Comparison of ENCODE assay signal across 19 cellular contexts in the genomic region with DNA sequence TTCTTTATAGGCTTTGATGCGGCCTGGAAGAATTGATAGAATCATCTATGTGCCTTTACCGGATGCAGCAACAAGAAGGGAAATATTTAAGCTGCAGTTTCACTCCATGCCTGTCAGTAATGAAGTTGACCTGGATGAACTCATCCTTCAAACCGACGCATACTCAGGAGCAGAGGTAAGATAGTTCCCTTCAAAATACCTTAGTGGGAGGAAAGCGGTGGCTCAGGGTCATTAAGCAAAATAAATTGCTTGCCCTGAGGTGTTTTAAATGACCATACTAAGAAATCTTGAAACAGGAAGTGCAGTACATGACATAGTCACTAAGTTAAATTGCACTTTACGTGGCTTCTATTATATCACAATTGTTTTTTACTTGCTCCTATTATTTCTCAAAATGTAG.
DNase-seq lines count a peak whose midpoint lies in the region; ATAC-seq, FAIRE-seq and TF ChIP-seq lines count a peak whose summit lies in the region.
"Had no signal": no experiment of that assay in that cellular context is flagged by ENCODE, and none has a peak within 500 bp of the region (broad histone marks: within the 10 kb centered on the region; RNA-seq: fewer than 3 reads in every experiment).

No MANE protein-coding gene starts in this region.

- no peak for FAIRE-seq in GM12878 (lab: Jason Lieb, UNC)

- H2BK5ac ChIP-seq in IMR-90 (ENCODE audit: low read depth, low read length, poor library complexity, severe bottlenecking) = no peak overlapping the region

- no peak overlapping the region for H3K4me3 ChIP-seq in IMR-90 (ENCODE audit: insufficient read depth, low read depth, low read length)
- no peak overlapping the region for H3K4me3 ChIP-seq in GM12878

- TF ChIP-seq POLR2A in IMR-90 (IDR thresholded peaks at IDR 0.05; ENCODE audit: low read depth, low read length) (no peak), GM12878 (IDR thresholded peaks at IDR 0.05; ENCODE audit: low read depth, low read length) (no peak)

- no peak overlapping the region for H3K14ac ChIP-seq in IMR-90 (replicated peaks; ENCODE audit: low read depth, low read length)

- H4K20me1 ChIP-seq in IMR-90 (ENCODE audit: insufficient read depth, low read length) (no peaks in the 10 kb centered on the region), GM12878 (ENCODE audit: control insufficient read depth, insufficient read depth) (no peaks in the 10 kb centered on the region)

- H3K4ac ChIP-seq in IMR-90 (ENCODE audit: low read depth, low read length) = peak overlapping the region; percentile 25; the same call in 1 of the 2 replicates

- no peaks in the 10 kb centered on the region for H3K9me3 ChIP-seq in IMR-90 (ENCODE audit: control insufficient read depth, insufficient read depth, low read length)
- no peaks in the 10 kb centered on the region for H3K9me3 ChIP-seq in GM12878 (replicated peaks; ENCODE audit: control insufficient read depth, insufficient read depth, low read length)
- H3K9me3 ChIP-seq: BE2C had no signal

- SMC1A ChIA-PET in GM12878 (lab: Charles Lee; ENCODE audit: uncharacterized antibody, unreplicated experiment) = no interaction called here

- no peaks in the 10 kb centered on the region for H3K36me3 ChIP-seq in IMR-90 (ENCODE audit: control insufficient read depth, insufficient read depth, low read length)
- no peaks in the 10 kb centered on the region for H3K36me3 ChIP-seq in GM12878 (ENCODE audit: control insufficient read depth in 2 of 2, insufficient read depth in 2 of 2, low read length in 1 of 2)
- H3K36me3 ChIP-seq: BE2C had no signal

- no peak overlapping the region for H2BK120ac ChIP-seq in IMR-90 (ENCODE audit: low read depth, low read length)

- BruUV-seq in IMR-90 (replicated peaks; lab: Mats Ljungman, UMichigan) = no TSS peak
- no TSS peak for BruUV-seq in GM12878 (replicated peaks; lab: Mats Ljungman, UMichigan)

- H4K5ac ChIP-seq in IMR-90 (ENCODE audit: low read depth, low read length) = no peak overlapping the region

- H3K4me1 Mint-ChIP-seq in nephron progenitor cell = peaks cover 55% of the 10 kb centered on the region
- H3K4me1 Mint-ChIP-seq in activated naive CD4-positive, alpha-beta T cell treated with anti-CD3 and anti-CD28 coated beads, Interleukin-2, amount 10 ng/mL, durations not matched to agents 7 days and 5 days = no peaks in the 10 kb centered on the region
- H3K4me1 Mint-ChIP-seq: H9 had no signal

- TF ChIP-seq CTCF in IMR-90 (conservative IDR thresholded peaks at IDR 0.05; ENCODE audit: low read depth, low read length) (no peak), GM12878 (IDR thresholded peaks at IDR 0.05 in 2 of 3, conservative IDR thresholded peaks at IDR 0.05 in 1 of 3; ENCODE audit: control insufficient read depth in 2 of 3, extremely low read depth in 1 of 3, insufficient read depth in 1 of 3, low read depth in 3 of 3, low read length in 3 of 3) (no peak), nephron progenitor cell (IDR thresholded peaks at IDR 0.05) (no peak)

- WGBS in IMR-90 (ENCODE audit: extremely low coverage in 2 of 2, insufficient read length in 1 of 2), 2 experiments = no CpG with 5 or more reads among the region's 6 CpGs
- over 99% methylated on average over 6 of the region's 6 CpGs for WGBS in GM12878 (ENCODE audit: insufficient coverage, insufficient replicate concordance, low lambda C conversion rate, missing lambda C conversion rate)

- H3K79me1 ChIP-seq in IMR-90 (ENCODE audit: low read depth in 1 of 2, low read length in 2 of 2) = no peaks in the 10 kb centered on the region

- H2BK20ac ChIP-seq in IMR-90 (ENCODE audit: low read depth, low read length) = no peak overlapping the region

- no peak overlapping the region for H2BK15ac ChIP-seq in IMR-90 (ENCODE audit: low read depth, low read length)

- CTCF ChIA-PET in IMR-90 (lab: Yijun Ruan, JAX) = no interaction called here
- CTCF ChIA-PET in GM12878 (lab: Yijun Ruan, JAX) = no interaction called here
- CTCF ChIA-PET in activated naive CD4-positive, alpha-beta T cell treated with anti-CD3 and anti-CD28 coated beads, Interleukin-2, amount 10 ng/mL, durations not matched to agents 7 days and 5 days (lab: Charles Lee) = no interaction called here

- no peak overlapping the region for H3K56ac ChIP-seq in IMR-90 (ENCODE audit: extremely low read depth, insufficient read depth, low read length)

- DNase-seq in Caki2 (ENCODE audit: low read depth) (peak; percentile 3), IMR-90 (no peak), GM12878 (ENCODE audit: low read depth, low spot score) (no peak), nephron progenitor cell (no peak), NCI-H345 (lab: John Stamatoyannopoulos, UW) (no peak), A172 (ENCODE audit: low spot score) (no peak)
- DNase-seq in activated naive CD4-positive, alpha-beta T cell treated with anti-CD3 and anti-CD28 coated beads, Interleukin-2, amount 10 ng/mL, durations not matched to agents 7 days and 5 days = no peak
- DNase-seq: BE2C, DMS79, H9, HFFc6, NCI-H1048, NCI-H1436 treated with DMSO at 0.1 percent for 48 hours, NCI-H1930, NCI-H510A, NCI-H748 treated with DMSO at 0.1 percent for 48 hours, SIG-M5 had no signal

- intact Hi-C loops in IMR-90 (cut with micrococcal nuclease) (no loop called here), GM12878 (cut with micrococcal nuclease; ENCODE audit: unreplicated experiment) (no loop called here)

- RAD21 ChIA-PET in GM12878 (lab: Charles Lee; ENCODE audit: unreplicated experiment) = no interaction called here

- no peak overlapping the region for H2AK9ac ChIP-seq in IMR-90 (replicated peaks; ENCODE audit: low read depth, low read length, poor library complexity)

- no peak overlapping the region for H4K8ac ChIP-seq in IMR-90 (ENCODE audit: low read depth in 2 of 2, low read length in 2 of 2)

- H3K9me1 ChIP-seq in IMR-90 (ENCODE audit: insufficient read depth, low read length) = 0 out of 2 replicates have a peak, but pooled peaks cover 3% of the 10 kb centered on the region

- no peak overlapping the region for H3K4me2 ChIP-seq in IMR-90 (ENCODE audit: low read depth, low read length)
- no peak overlapping the region for H3K4me2 ChIP-seq in GM12878 (ENCODE audit: control insufficient read depth, insufficient read depth)

- POLR2A ChIA-PET in IMR-90 (lab: Charles Lee; ENCODE audit: unreplicated experiment) (no interaction called here), GM12878 (lab: Charles Lee) (no interaction called here)

- no peak overlapping the region for H3K9ac ChIP-seq in IMR-90 (ENCODE audit: low read depth, low read length)
- no peak overlapping the region for H3K9ac ChIP-seq in GM12878 (ENCODE audit: control insufficient read depth, insufficient read depth, low read length)

- H3K18ac ChIP-seq in IMR-90 (ENCODE audit: low read depth, low read length) = no peak overlapping the region

- ATAC-seq in IMR-90 (ENCODE audit: low read depth) (no peak), GM12878 (no peak)
- ATAC-seq: Panc1, SK-N-SH treated with all-trans-retinoic acid at 6 μM for 48 hours had no signal

- H3K36me3 Mint-ChIP-seq in nephron progenitor cell (ENCODE audit: low read depth) = peaks cover 16% of the 10 kb centered on the region
- H3K36me3 Mint-ChIP-seq in activated naive CD4-positive, alpha-beta T cell treated with anti-CD3 and anti-CD28 coated beads, Interleukin-2, amount 10 ng/mL, durations not matched to agents 7 days and 5 days = peaks cover 10% of the 10 kb centered on the region

- TF ChIP-seq RAD21 in IMR-90 (IDR thresholded peaks at IDR 0.05; ENCODE audit: low read length) (no peak), GM12878 (IDR thresholded peaks at IDR 0.05; ENCODE audit: insufficient read depth, low read depth, low read length) (no peak)

- no peak overlapping the region for H2AFZ ChIP-seq in IMR-90 (replicated peaks; ENCODE audit: low read length, poor library complexity)
- no peak overlapping the region for H2AFZ ChIP-seq in GM12878 (ENCODE audit: control insufficient read depth, low read depth, low read length)

- dilution Hi-C loops in IMR-90 (cut with HindIII; ENCODE audit: low sequenced_read_pairs, unreplicated experiment) = no loop called here

- H3K23ac ChIP-seq in IMR-90 (ENCODE audit: low read depth, low read length) = no peak overlapping the region

- in situ Hi-C loops in Caki2 (cut with HindIII; ENCODE audit: low pct_unique_long_range_greater_than_20kb, low sequenced_read_pairs) = no loop called here
- in situ Hi-C loops in IMR-90 (cut with MboI; ENCODE audit: low sequenced_read_pairs) = no loop called here
- in situ Hi-C loops in GM12878 (cut with MboI) = no loop called here

- H3K4me1 ChIP-seq in IMR-90 (ENCODE audit: control insufficient read depth, insufficient read depth, low read length) (peaks cover 2% of the 10 kb centered on the region), GM12878 (ENCODE audit: control insufficient read depth, insufficient read depth, low read length) (peaks cover 4% of the 10 kb centered on the region)
- H3K4me1 ChIP-seq: BE2C had no signal

- no peak overlapping the region for H3K4me3 Mint-ChIP-seq in nephron progenitor cell
- no peak overlapping the region for H3K4me3 Mint-ChIP-seq in activated naive CD4-positive, alpha-beta T cell treated with anti-CD3 and anti-CD28 coated beads, Interleukin-2, amount 10 ng/mL, durations not matched to agents 7 days and 5 days
- H3K4me3 Mint-ChIP-seq: H9, HFFc6 had no signal

- H3K79me2 ChIP-seq in GM12878 (ENCODE audit: control insufficient read depth, insufficient read depth, low read length) = no peaks in the 10 kb centered on the region

- H3K27ac Mint-ChIP-seq in nephron progenitor cell = peak overlapping the region; percentile 89
- no peak overlapping the region for H3K27ac Mint-ChIP-seq in activated naive CD4-positive, alpha-beta T cell treated with anti-CD3 and anti-CD28 coated beads, Interleukin-2, amount 10 ng/mL, durations not matched to agents 7 days and 5 days
- H3K27ac Mint-ChIP-seq: H9, HFFc6 had no signal

- peaks cover 6% of the 10 kb centered on the region for H3K9me3 Mint-ChIP-seq in nephron progenitor cell
- no peaks in the 10 kb centered on the region for H3K9me3 Mint-ChIP-seq in activated naive CD4-positive, alpha-beta T cell treated with anti-CD3 and anti-CD28 coated beads, Interleukin-2, amount 10 ng/mL, durations not matched to agents 7 days and 5 days
- H3K9me3 Mint-ChIP-seq: H9, HFFc6 had no signal

- no peak overlapping the region for H2AK5ac ChIP-seq in IMR-90 (ENCODE audit: low read depth, low read length)

- peaks cover 3% of the 10 kb centered on the region for H3K27me3 Mint-ChIP-seq in nephron progenitor cell (ENCODE audit: low read depth, poor library complexity)
- H3K27me3 Mint-ChIP-seq in activated naive CD4-positive, alpha-beta T cell treated with anti-CD3 and anti-CD28 coated beads, Interleukin-2, amount 10 ng/mL, durations not matched to agents 7 days and 5 days = no peaks in the 10 kb centered on the region

- H4K91ac ChIP-seq in IMR-90 (ENCODE audit: insufficient read depth, low read depth, low read length) = no peak overlapping the region

- no peak for TF ChIP-seq EP300 in GM12878 (IDR thresholded peaks at IDR 0.05; ENCODE audit: borderline replicate concordance in 1 of 2, control insufficient read depth in 1 of 2, low read depth in 2 of 2, low read length in 2 of 2)

- H3K27ac ChIP-seq in IMR-90 (ENCODE audit: insufficient read depth, low read length) = no peak overlapping the region
- H3K27ac ChIP-seq in GM12878 (ENCODE audit: control insufficient read depth, insufficient read depth) = no peak overlapping the region

- H3K27me3 ChIP-seq in IMR-90 (ENCODE audit: control insufficient read depth, insufficient read depth, low read length) (no peaks in the 10 kb centered on the region), GM12878 (replicated peaks in 1 of 2; ENCODE audit: control insufficient read depth in 2 of 2, insufficient read depth in 2 of 2, low read length in 1 of 2) (no peaks in the 10 kb centered on the region)
- H3K27me3 ChIP-seq: BE2C had no signal
